ENCODE assay signal across 9 cellular contexts in the genomic region with DNA sequence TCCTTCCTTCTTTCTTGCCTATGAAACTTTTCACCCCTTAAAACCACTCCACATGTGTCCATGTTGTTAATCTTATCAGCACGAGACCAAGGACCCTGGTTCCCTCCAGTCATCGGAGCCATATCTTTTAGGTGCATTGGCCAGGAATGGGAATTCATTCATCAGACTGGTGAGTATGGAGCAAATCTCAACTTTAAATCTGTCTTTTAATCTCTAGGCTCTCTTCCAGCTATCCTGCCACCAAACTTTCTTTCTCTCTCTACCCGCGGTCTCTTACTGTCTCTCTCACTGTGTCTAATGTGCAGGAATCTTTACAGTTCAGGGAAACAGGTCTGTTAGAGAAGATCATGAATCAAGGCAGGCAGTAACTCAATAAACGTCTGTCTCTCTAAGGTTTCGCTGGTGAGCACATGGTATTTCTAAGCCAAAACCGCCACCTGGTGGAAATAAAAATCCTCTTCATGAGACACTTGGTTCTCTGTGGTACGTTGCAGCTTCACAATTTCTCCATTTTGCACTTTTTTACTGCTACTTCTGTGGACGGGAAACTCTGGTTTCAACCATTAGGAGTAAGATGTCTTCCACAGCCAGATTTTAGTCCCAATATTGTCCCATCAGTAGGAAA. TPM values are rescaled to one million over a fixed set of nuclear protein-coding genes. Genes with fewer than 3 reads are reported as not detected.
A peak's percentile ranks its signal among the peaks of the same experiment; 100 is the strongest.
DNase-seq lines count a peak whose midpoint lies in the region; ATAC-seq and TF ChIP-seq lines count a peak whose summit lies in the region.
"Had no signal": no experiment of that assay in that cellular context is flagged by ENCODE, and none has a peak within 500 bp of the region (broad histone marks: within the 10 kb centered on the region; RNA-seq: fewer than 3 reads in every experiment).

No MANE protein-coding gene starts in this region.

- no peak overlapping the region for H3K4me3 Mint-ChIP-seq in CD8-positive, alpha-beta memory T cell
- H3K4me3 Mint-ChIP-seq in progenitor cell of endocrine pancreas (ENCODE audit: low read depth): no peak overlapping the region
- H3K4me3 Mint-ChIP-seq: T-helper 1 cell treated with Interleukin-12 subunit alpha and Interleukin-12 subunit beta and Interleukin-4 antibody, amounts not matched to agents 30 μg/mL and 1 μg/mL, for 36 hours had no signal

- peak; percentile 75 for TF ChIP-seq CTCF in progenitor cell of endocrine pancreas (IDR thresholded peaks at IDR 0.05; ENCODE audit: unreplicated experiment)

- peaks cover 0 to 18% (median 11%) of the 10 kb centered on the region in 3 donors for H3K4me1 Mint-ChIP-seq in CD8-positive, alpha-beta memory T cell
- peaks cover 2% of the 10 kb centered on the region for H3K4me1 Mint-ChIP-seq in progenitor cell of endocrine pancreas (ENCODE audit: low read depth)

- no peak overlapping the region for H3K27ac ChIP-seq in CD8-positive, alpha-beta memory T cell (ENCODE audit: low read depth, low read length)

- no peaks in the 10 kb centered on the region for H3K36me3 ChIP-seq in CD8-positive, alpha-beta memory T cell (ENCODE audit: insufficient read depth, low read length)

- H3K27me3 ChIP-seq in CD8-positive, alpha-beta memory T cell (ENCODE audit: insufficient read depth, low read length, poor library complexity, severe bottlenecking): no peaks in the 10 kb centered on the region

- no peaks in the 10 kb centered on the region for H3K9me3 ChIP-seq in CD8-positive, alpha-beta memory T cell (ENCODE audit: low read length)

- ATAC-seq in HG03097 (IDR thresholded peaks at IDR 0.05; ENCODE audit: low FRiP score, unreplicated experiment) (no peak), HG02759 (IDR thresholded peaks at IDR 0.05; ENCODE audit: unreplicated experiment) (no peak)

- peaks cover 21% of the 10 kb centered on the region for H3K4me1 ChIP-seq in CD8-positive, alpha-beta memory T cell (ENCODE audit: insufficient read depth, low read length)

- CTCF ChIA-PET in CD8-positive, alpha-beta memory T cell (lab: Charles Lee): interaction anchor here (1.0 to 4.6 kb wide), 6 partner anchors 26 to 185 kb away, joined by 3 to 37 read pairs (median 3); no protein-coding TSS in a partner anchor

- no peak overlapping the region for H3K27ac Mint-ChIP-seq in CD8-positive, alpha-beta memory T cell
- H3K27ac Mint-ChIP-seq in progenitor cell of endocrine pancreas: no peak overlapping the region
- H3K27ac Mint-ChIP-seq: T-helper 1 cell treated with Interleukin-12 subunit alpha and Interleukin-12 subunit beta and Interleukin-4 antibody, amounts not matched to agents 30 μg/mL and 1 μg/mL, for 36 hours had no signal

- DNase-seq in CD8-positive, alpha-beta memory T cell: peak in 4 of 5 donors; percentile 20 to 57 (median 44)
- DNase-seq in HCEC 1CT (peak; percentile 20), NCI-H748 (lab: John Stamatoyannopoulos, UW; ENCODE audit: unreplicated experiment) (peak; percentile 79), fibroblast of the conjunctiva (ENCODE audit: low read depth) (peak; percentile 8), progenitor cell of endocrine pancreas (ENCODE audit: low spot score, unreplicated experiment) (no peak)
- DNase-seq in activated CD4-positive, alpha-beta T cell treated with anti-CD3 and anti-CD28 coated beads, Interleukin-2, amount 50 U/mL, for 48 hours: peak; percentile 12 to 48

- H3K27me3 Mint-ChIP-seq in CD8-positive, alpha-beta memory T cell: peaks cover 17 to 19% of the 10 kb centered on the region in 2 donors
- peaks cover 38% of the 10 kb centered on the region for H3K27me3 Mint-ChIP-seq in progenitor cell of endocrine pancreas

- H3K36me3 Mint-ChIP-seq in CD8-positive, alpha-beta memory T cell: no peaks in the 10 kb centered on the region
- no peaks in the 10 kb centered on the region for H3K36me3 Mint-ChIP-seq in progenitor cell of endocrine pancreas (ENCODE audit: insufficient read depth)

- H3K4me3 ChIP-seq in CD8-positive, alpha-beta memory T cell (ENCODE audit: low read length): no peak overlapping the region

- POLR2A ChIA-PET in CD8-positive, alpha-beta memory T cell (lab: Charles Lee): no interaction called here

- H3K9me3 Mint-ChIP-seq in CD8-positive, alpha-beta memory T cell: peaks cover 0 to 4% (median under 1%) of the 10 kb centered on the region in 5 donors
- H3K9me3 Mint-ChIP-seq in progenitor cell of endocrine pancreas (ENCODE audit: low read depth): peaks cover under 1% of the 10 kb centered on the region
- H3K9me3 Mint-ChIP-seq: T-helper 1 cell treated with Interleukin-12 subunit alpha and Interleukin-12 subunit beta and Interleukin-4 antibody, amounts not matched to agents 30 μg/mL and 1 μg/mL, for 36 hours had no signal

RNA-seq across cellular contexts. Expression of a gene that starts 16.1 kb away (rescaled TPM):
- total RNA-seq in CD8-positive, alpha-beta memory T cell: not detected
- not detected for polyA plus RNA-seq in CD8-positive, alpha-beta memory T cell
- not detected in 2 replicates for total RNA-seq in progenitor cell of endocrine pancreas

RNA-seq across cellular contexts. Expression of a gene that starts 32.4 kb away (rescaled TPM):
- total RNA-seq in CD8-positive, alpha-beta memory T cell: not detected
- not detected for polyA plus RNA-seq in CD8-positive, alpha-beta memory T cell
- total RNA-seq in progenitor cell of endocrine pancreas: not detected in 2 replicates
